ENCODE assay signal across 9 cellular contexts in genomic region chr10:70162892-70163201, GRCh38. TPM values are rescaled to one million over a fixed set of nuclear protein-coding genes. Genes with fewer than 3 reads are reported as not detected.
DNase-seq lines count a peak whose midpoint lies in the region; ATAC-seq and TF ChIP-seq lines count a peak whose summit lies in the region.
"Had no signal": no experiment of that assay in that cellular context is flagged by ENCODE, and none has a peak within 500 bp of the region (broad histone marks: within the 10 kb centered on the region; RNA-seq: fewer than 3 reads in every experiment).

No MANE protein-coding gene starts in this region.

- in situ Hi-C loops in ACHN (cut with HindIII; ENCODE audit: low pct_ligation_motif_present, low pct_unique_long_range_greater_than_20kb, low sequenced_read_pairs): no loop called here

- TF ChIP-seq CTCF in prostate gland (IDR thresholded peaks at IDR 0.05) (no peak), heart left ventricle (IDR thresholded peaks at IDR 0.05) (no peak)

- peaks cover 79% of the 10 kb centered on the region for H3K36me3 ChIP-seq in MG63
- H3K36me3 ChIP-seq in prostate gland: peaks cover 0 to 2% of the 10 kb centered on the region in 2 donors
- H3K36me3 ChIP-seq in heart left ventricle: peaks cover 0 to 59% (median 48%) of the 10 kb centered on the region in 9 donors

- TF ChIP-seq POLR2A in prostate gland (IDR thresholded peaks at IDR 0.05): no peak
- no peak for TF ChIP-seq POLR2A in heart left ventricle (IDR thresholded peaks at IDR 0.05)

- 77% methylated on average over 1 of the region's 1 CpG for WGBS in prostate gland
- 24 to 53% (median 29%) methylated on average over 1 of the region's 1 CpG for WGBS in heart left ventricle, 4 donors

- H3K27me3 ChIP-seq in MG63 (no peaks in the 10 kb centered on the region), prostate gland (replicated peaks; ENCODE audit: insufficient read depth) (no peaks in the 10 kb centered on the region), heart left ventricle (no peaks in the 10 kb centered on the region)

- no peak overlapping the region for H3K4me3 ChIP-seq in MG63
- H3K4me3 ChIP-seq in prostate gland: no peak overlapping the region
- H3K4me3 ChIP-seq in heart left ventricle: no peak overlapping the region

- peak; percentile 25 for DNase-seq in ACHN
- DNase-seq in MV-4-11 (lab: John Stamatoyannopoulos, UW): peak; percentile 69
- peak; percentile 68 for DNase-seq in central memory CD4-positive, alpha-beta T cell
- DNase-seq in MG63: no peak
- DNase-seq in amygdala (lab: John Stamatoyannopoulos, UW): no peak
- DNase-seq in prostate gland (ENCODE audit: low spot score): no peak
- no peak for DNase-seq in heart left ventricle

- no peaks in the 10 kb centered on the region for H3K4me1 ChIP-seq in prostate gland (replicated peaks)
- H3K4me1 ChIP-seq in heart left ventricle: peaks cover 0 to 72% (median 44%) of the 10 kb centered on the region in 12 donors

- H3K9me3 ChIP-seq in MG63: no peaks in the 10 kb centered on the region
- H3K9me3 ChIP-seq in prostate gland: no peaks in the 10 kb centered on the region
- H3K9me3 ChIP-seq in heart left ventricle: no peaks in the 10 kb centered on the region

- ATAC-seq in GM21526 (IDR thresholded peaks at IDR 0.05; ENCODE audit: low FRiP score, unreplicated experiment) (peak; percentile 57), heart left ventricle (no peak)

- intact Hi-C loops in prostate gland (cut with DNase I) (no loop called here), heart left ventricle (cut with DNase I) (no loop called here)

- H3K27ac ChIP-seq in prostate gland (no peak overlapping the region), heart left ventricle (peak overlapping the region in 1 of 12 donors; percentile 55)
- H3K27ac ChIP-seq: epithelial cell of prostate had no signal

RNA-seq across cellular contexts. Expression of gene SAR1A, which starts 7.5 kb away (rescaled TPM):
- total RNA-seq in MG63 (2014; rRNA removed; shearing (Covaris generic); ENCODE audit: low replicate concordance): 55.6 and 67.0 TPM in 2 replicates
- total RNA-seq in prostate gland (10 to 100 TPM; 48.3 to 68.0 TPM), heart left ventricle (100 to 1,000 TPM in 2 of 9 donors, 10 to 100 TPM in 7; 47.6 to 117 (median 88.6) TPM)
- polyA plus RNA-seq in heart left ventricle: 10 to 100 TPM; 28.7 to 67.8 TPM

RNA-seq across cellular contexts. Expression of gene TYSND1, which starts 16.3 kb away (rescaled TPM):
- 19.4 and 29.9 TPM in 2 replicates for total RNA-seq in MG63 (2014; rRNA removed; shearing (Covaris generic); ENCODE audit: low replicate concordance)
- 10 to 100 TPM; 18.2 to 32.4 TPM for total RNA-seq in prostate gland
- total RNA-seq in heart left ventricle: 1 to 10 TPM; 3.9 to 9.6 (median 5.4) TPM
- 1 to 10 TPM; 2.5 to 4.3 TPM for polyA plus RNA-seq in heart left ventricle

RNA-seq across cellular contexts. Expression of gene AIFM2, which starts 30.2 kb away (rescaled TPM):
- total RNA-seq in MG63 (2014; rRNA removed; shearing (Covaris generic); ENCODE audit: low replicate concordance): 20.7 and 21.8 TPM in 2 replicates
- total RNA-seq in prostate gland (10 to 100 TPM; 10.7 to 12.2 TPM), heart left ventricle (10 to 100 TPM; 12.9 to 23.8 (median 15.5) TPM)
- polyA plus RNA-seq in heart left ventricle: 10 to 100 TPM; 21.6 to 31.8 TPM

Comparison
In these comparisons a context has a peak if more than half of its experiments do, and no peak if none do; other contexts are left out.
1. DNase-seq: peak in ACHN (single experiment), MV-4-11 (single experiment) and central memory CD4-positive, alpha-beta T cell (single experiment); none in MG63 (single experiment), amygdala (0 of 56), prostate gland (single experiment) and heart left ventricle (0 of 5).